In genomic region chr2:73780242-73780582, GRCh38 we compare ENCODE assay signal across 10 cellular contexts. TPM values are rescaled to one million over a fixed set of nuclear protein-coding genes. Genes with fewer than 3 reads are reported as not detected.
DNase-seq lines count a peak whose midpoint lies in the region; ATAC-seq lines count a peak whose summit lies in the region.
"Had no signal": no experiment of that assay in that cellular context is flagged by ENCODE, and none has a peak within 500 bp of the region (broad histone marks: within the 10 kb centered on the region; RNA-seq: fewer than 3 reads in every experiment).

No MANE protein-coding gene starts in this region.

- peaks cover 35% of the 10 kb centered on the region for H3K4me1 ChIP-seq in CD4-positive, CD25-positive, alpha-beta regulatory T cell (ENCODE audit: control insufficient read depth, insufficient read depth, low read length, poor library complexity, severe bottlenecking)
- H3K4me1 ChIP-seq in NT2/D1 (ENCODE audit: insufficient read depth, insufficient read length): no peaks in the 10 kb centered on the region
- H3K4me1 ChIP-seq in duodenal mucosa (ENCODE audit: control insufficient read depth in 1 of 2, insufficient read depth in 2 of 2, low read length in 2 of 2): peaks cover 11 to 13% of the 10 kb centered on the region in 2 donors
- peaks cover 0 to 1% of the 10 kb centered on the region in 2 donors for H3K4me1 ChIP-seq in neuronal stem cell (ENCODE audit: control insufficient read depth in 2 of 2, insufficient read depth in 1 of 2, low read depth in 1 of 2, low read length in 2 of 2)

- H4K8ac ChIP-seq in neuronal stem cell (ENCODE audit: low read depth, low read length): no peak overlapping the region

- in situ Hi-C loops in ACHN (cut with HindIII; ENCODE audit: low pct_ligation_motif_present, low pct_unique_long_range_greater_than_20kb, low sequenced_read_pairs): no loop called here

- WGBS in neuronal stem cell (ENCODE audit: extremely low coverage in 2 of 2, insufficient read length in 2 of 2, insufficient replicate concordance in 1 of 2), 2 donors: no CpG with 5 or more reads among the region's 6 CpGs

- no peak overlapping the region for H3K4me2 ChIP-seq in neuronal stem cell (ENCODE audit: insufficient read depth, low read length, poor library complexity, severe bottlenecking)

- DNase-seq in CD4-positive, CD25-positive, alpha-beta regulatory T cell: no peak
- DNase-seq in NT2/D1 (ENCODE audit: low read depth, low spot score): no peak
- DNase-seq in neuronal stem cell (ENCODE audit: low spot score): no peak
- no peak for DNase-seq in ACHN
- no peak for DNase-seq in LoVo (ENCODE audit: low spot score)
- DNase-seq in NCI-H82 (lab: John Stamatoyannopoulos, UW): no peak

- no peak for ATAC-seq in CD4-positive, CD25-positive, alpha-beta regulatory T cell (ENCODE audit: low read depth in 2 of 2)
- no peak for ATAC-seq in GM21737 (IDR thresholded peaks at IDR 0.05; ENCODE audit: unreplicated experiment)

- H2BK5ac ChIP-seq in neuronal stem cell (ENCODE audit: low read length): no peak overlapping the region

- H3K18ac ChIP-seq in neuronal stem cell (ENCODE audit: low read length): no peak overlapping the region

- no peaks in the 10 kb centered on the region for H3K27me3 ChIP-seq in CD4-positive, CD25-positive, alpha-beta regulatory T cell (ENCODE audit: control insufficient read depth, insufficient read depth, low read length)
- H3K27me3 ChIP-seq in NT2/D1 (ENCODE audit: insufficient read depth, insufficient read length) (no peaks in the 10 kb centered on the region), duodenal mucosa (ENCODE audit: control insufficient read depth in 1 of 2, insufficient read depth in 2 of 2, low read length in 2 of 2) (no peaks in the 10 kb centered on the region), neuronal stem cell (ENCODE audit: control insufficient read depth in 3 of 3, insufficient read depth in 3 of 3, low read depth in 1 of 3, low read length in 3 of 3) (peaks cover 0 to 3% (median 0%) of the 10 kb centered on the region in 3 experiments)

- H2BK12ac ChIP-seq in neuronal stem cell (ENCODE audit: low read length): no peak overlapping the region

- peak overlapping the region; percentile 95 for H3K4me3 ChIP-seq in CD4-positive, CD25-positive, alpha-beta regulatory T cell (ENCODE audit: low read depth, low read length)
- peak overlapping the region; percentile 72 for H3K4me3 ChIP-seq in NT2/D1 (ENCODE audit: insufficient read length, low read depth)
- peak overlapping the region; percentile 91 to 100 for H3K4me3 ChIP-seq in duodenal mucosa (ENCODE audit: low read depth in 1 of 2, low read length in 2 of 2)
- peak overlapping the region in 1 of 2 donors; percentile 70 for H3K4me3 ChIP-seq in neuronal stem cell (ENCODE audit: low read length in 2 of 2)

- peak overlapping the region; percentile 95 for H2AFZ ChIP-seq in neuronal stem cell (ENCODE audit: low read length)

- H3K27ac Mint-ChIP-seq in CD4-positive, CD25-positive, alpha-beta regulatory T cell: peak overlapping the region in 2 of 3 donors; percentile 99 to 100

- H3K4me1 Mint-ChIP-seq in CD4-positive, CD25-positive, alpha-beta regulatory T cell: peaks cover 13 to 48% (median 29%) of the 10 kb centered on the region in 4 donors

- H3K27ac ChIP-seq in CD4-positive, CD25-positive, alpha-beta regulatory T cell (ENCODE audit: insufficient read depth, low read length, poor library complexity, severe bottlenecking): peak overlapping the region; percentile 91
- H3K27ac ChIP-seq in duodenal mucosa (ENCODE audit: low read depth, low read length) (no peak overlapping the region), neuronal stem cell (replicated peaks; ENCODE audit: low read length) (no peak overlapping the region)

- peaks cover 15% of the 10 kb centered on the region for H3K36me3 ChIP-seq in CD4-positive, CD25-positive, alpha-beta regulatory T cell (ENCODE audit: control insufficient read depth, insufficient read depth, low read length)
- peaks cover 20% of the 10 kb centered on the region for H3K36me3 ChIP-seq in NT2/D1 (ENCODE audit: insufficient read depth, insufficient read length, low read length)
- H3K36me3 ChIP-seq in duodenal mucosa (ENCODE audit: control insufficient read depth in 1 of 2, insufficient read depth in 2 of 2, low read length in 2 of 2): peaks cover 5 to 11% of the 10 kb centered on the region in 2 donors
- peaks cover 4 to 25% of the 10 kb centered on the region in 2 donors for H3K36me3 ChIP-seq in neuronal stem cell (replicated peaks in 1 of 2; ENCODE audit: control insufficient read depth in 2 of 2, insufficient read depth in 2 of 2, low read length in 2 of 2)

- no peaks in the 10 kb centered on the region for H3K79me1 ChIP-seq in neuronal stem cell (ENCODE audit: low read depth, low read length)

- no peaks in the 10 kb centered on the region for H3K9me3 ChIP-seq in CD4-positive, CD25-positive, alpha-beta regulatory T cell (ENCODE audit: control insufficient read depth in 2 of 2, low read length in 2 of 2)
- no peaks in the 10 kb centered on the region for H3K9me3 ChIP-seq in NT2/D1 (ENCODE audit: insufficient read depth, low read length)
- H3K9me3 ChIP-seq in duodenal mucosa (ENCODE audit: control insufficient read depth in 1 of 2, low read length in 2 of 2): no peaks in the 10 kb centered on the region
- no peaks in the 10 kb centered on the region for H3K9me3 ChIP-seq in neuronal stem cell (replicated peaks in 1 of 2; ENCODE audit: control insufficient read depth in 2 of 2, insufficient read depth in 1 of 2, low read depth in 1 of 2, low read length in 2 of 2)

- H3K27me3 Mint-ChIP-seq in CD4-positive, CD25-positive, alpha-beta regulatory T cell: peaks cover 7% of the 10 kb centered on the region

- H3K36me3 Mint-ChIP-seq in CD4-positive, CD25-positive, alpha-beta regulatory T cell: peaks cover 12% of the 10 kb centered on the region

- H3K9me3 Mint-ChIP-seq in CD4-positive, CD25-positive, alpha-beta regulatory T cell: no peaks in the 10 kb centered on the region

- no peak overlapping the region for H3K14ac ChIP-seq in neuronal stem cell (ENCODE audit: low read length)

- H4K91ac ChIP-seq in neuronal stem cell (ENCODE audit: low read depth, low read length, poor library complexity): no peak overlapping the region

- H3K4me3 Mint-ChIP-seq in CD4-positive, CD25-positive, alpha-beta regulatory T cell: peak overlapping the region; percentile 98 to 100 (median 99)

- H3K4ac ChIP-seq in neuronal stem cell (ENCODE audit: low read length): no peak overlapping the region

- no peak overlapping the region for H2BK120ac ChIP-seq in neuronal stem cell (ENCODE audit: low read depth, low read length)

- peak overlapping the region; percentile 87 for H3K23ac ChIP-seq in neuronal stem cell (ENCODE audit: low read depth, low read length, poor library complexity)

- no peak overlapping the region for H2AK5ac ChIP-seq in neuronal stem cell (ENCODE audit: low read depth, low read length)

- H2BK15ac ChIP-seq in neuronal stem cell (ENCODE audit: low read length): no peak overlapping the region

- H3K9ac ChIP-seq in NT2/D1 (ENCODE audit: insufficient read length, low read depth) (no peak overlapping the region), duodenal mucosa (ENCODE audit: low read depth in 1 of 2, low read length in 2 of 2) (no peak overlapping the region), neuronal stem cell (ENCODE audit: low read depth, low read length, poor library complexity) (no peak overlapping the region)

RNA-seq across cellular contexts. Expression of gene DUSP11, which starts 0.3 kb away (rescaled TPM):
- 51.7 TPM for total RNA-seq in CD4-positive, CD25-positive, alpha-beta regulatory T cell
- 10 to 100 TPM; 61.7 to 90.3 (median 82.2) TPM for polyA plus RNA-seq in CD4-positive, CD25-positive, alpha-beta regulatory T cell
- polyA plus RNA-seq in neuronal stem cell (2013, experiment 1 of 2): 21.1 TPM
- polyA plus RNA-seq in neuronal stem cell (2013, experiment 2 of 2): 22.7 TPM

RNA-seq across cellular contexts. Expression of gene C2orf78, which starts 3.8 kb away (rescaled TPM):
- not detected for total RNA-seq in CD4-positive, CD25-positive, alpha-beta regulatory T cell
- not detected for polyA plus RNA-seq in CD4-positive, CD25-positive, alpha-beta regulatory T cell
- polyA plus RNA-seq in neuronal stem cell (2013, experiment 1 of 2): 0.03 TPM
- 0.01 TPM for polyA plus RNA-seq in neuronal stem cell (2013, experiment 2 of 2)
- total RNA-seq: HT-29, pulmonary artery endothelial cell had no signal

RNA-seq across cellular contexts. Expression of gene TPRKB, which starts 43.1 kb away (rescaled TPM):
- total RNA-seq in CD4-positive, CD25-positive, alpha-beta regulatory T cell: 22.4 TPM
- 10 to 100 TPM; 64.6 to 97.9 (median 78.5) TPM for polyA plus RNA-seq in CD4-positive, CD25-positive, alpha-beta regulatory T cell
- 78.4 TPM for polyA plus RNA-seq in neuronal stem cell (2013, experiment 1 of 2)
- polyA plus RNA-seq in neuronal stem cell (2013, experiment 2 of 2): 82.1 TPM

RNA-seq across cellular contexts. Expression of gene STAMBP, which starts 48.5 kb away (rescaled TPM):
- 32.9 TPM for total RNA-seq in CD4-positive, CD25-positive, alpha-beta regulatory T cell
- 10 to 100 TPM; 44.9 to 66.4 (median 50.0) TPM for polyA plus RNA-seq in CD4-positive, CD25-positive, alpha-beta regulatory T cell
- polyA plus RNA-seq in neuronal stem cell (2013, experiment 1 of 2): 53.2 TPM
- polyA plus RNA-seq in neuronal stem cell (2013, experiment 2 of 2): 52.9 TPM
